Comparison of ENCODE assay signal across 1 cellular context in the genomic region with DNA sequence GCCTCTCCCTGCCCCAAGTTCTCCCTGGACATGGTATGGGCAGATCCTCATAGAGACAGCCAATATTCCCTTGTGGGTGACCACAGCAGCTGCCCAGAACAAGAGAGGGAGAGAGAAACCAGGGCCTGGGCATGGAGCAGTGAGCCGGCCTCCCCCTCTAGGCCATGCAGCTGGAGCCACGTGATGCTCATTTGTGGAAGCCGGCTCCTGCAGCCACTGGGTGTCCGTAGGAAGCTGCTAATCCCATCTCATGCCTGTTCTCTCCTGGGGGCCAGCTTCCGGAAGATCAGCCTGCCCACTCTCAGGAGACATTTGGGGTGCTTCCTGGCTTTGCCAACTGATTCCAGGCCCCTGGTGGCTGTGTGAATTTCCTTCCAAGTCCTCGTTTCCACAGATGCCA.
TF ChIP-seq lines count a peak whose summit lies in the region.

No MANE protein-coding gene starts in this region.

TF ChIP-seq in HEK293T, 16 proteins besides CTCF, POLR2A, EP300 and RAD21 (continued from another document):
- TF ChIP-seq ZNF384 (IDR thresholded peaks at IDR 0.05) (no peak), SUZ12 (IDR thresholded peaks at IDR 0.05) (no peak), CTBP1 (IDR thresholded peaks at IDR 0.05; ENCODE audit: borderline replicate concordance) (no peak), SP1 (IDR thresholded peaks at IDR 0.05) (no peak), L3MBTL2 (conservative IDR thresholded peaks at IDR 0.05) (no peak)
- TF ChIP-seq, protein P1, sequence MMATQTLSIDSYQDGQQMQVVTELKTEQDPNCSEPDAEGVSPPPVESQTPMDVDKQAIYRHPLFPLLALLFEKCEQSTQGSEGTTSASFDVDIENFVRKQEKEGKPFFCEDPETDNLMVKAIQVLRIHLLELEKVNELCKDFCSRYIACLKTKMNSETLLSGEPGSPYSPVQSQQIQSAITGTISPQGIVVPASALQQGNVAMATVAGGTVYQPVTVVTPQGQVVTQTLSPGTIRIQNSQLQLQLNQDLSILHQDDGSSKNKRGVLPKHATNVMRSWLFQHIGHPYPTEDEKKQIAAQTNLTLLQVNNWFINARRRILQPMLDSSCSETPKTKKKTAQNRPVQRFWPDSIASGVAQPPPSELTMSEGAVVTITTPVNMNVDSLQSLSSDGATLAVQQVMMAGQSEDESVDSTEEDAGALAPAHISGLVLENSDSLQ (IDR thresholded peaks at IDR 0.05), result no peak
